8 cellular contexts compared by ENCODE assay signal in genomic region chr7:77537595-77538185, GRCh38. TPM values are rescaled to one million over a fixed set of nuclear protein-coding genes. Genes with fewer than 3 reads are reported as not detected.
DNase-seq lines count a peak whose midpoint lies in the region; ATAC-seq and TF ChIP-seq lines count a peak whose summit lies in the region.

No MANE protein-coding gene starts in this region.

- DNase-seq in activated CD4-positive, CD25-positive, alpha-beta regulatory T cell (lab: John Stamatoyannopoulos, UW): peak in 3 of 4 experiments; percentile 11 to 34 (median 30)
- peak in 1 of 2 experiments; percentile 43 for DNase-seq in HL-60 (ENCODE audit: low read depth in 1 of 2, low spot score in 1 of 2)
- peak; percentile 61 for DNase-seq in left ventricle myocardium superior
- peak; percentile 89 for DNase-seq in retina
- DNase-seq in omental fat pad (ENCODE audit: low spot score): no peak

- WGBS in adipose tissue, 3 donors: 0% methylated on average over 33 to 55 of the region's 55 CpGs

- TF ChIP-seq CTCF in HL-60 (IDR thresholded peaks at IDR 0.05; ENCODE audit: insufficient read depth, low read length) (no peak), omental fat pad (IDR thresholded peaks at IDR 0.05) (no peak)

- 0 out of 2 replicates have a peak, but pooled peaks have one; percentile 13 for TF ChIP-seq POLR2A in Raji (IDR thresholded peaks at IDR 0.05; ENCODE audit: insufficient read depth, low read depth, low read length)

- intact Hi-C loops in left ventricle myocardium superior (cut with micrococcal nuclease): no loop called here

- ATAC-seq in activated CD4-positive, CD25-positive, alpha-beta regulatory T cell treated with anti-CD3 and anti-CD28 coated beads, Interleukin-2, amount 50 U/mL, for 24 hours: no peak
- ATAC-seq in left ventricle myocardium superior: peak; percentile 13
- ATAC-seq in omental fat pad (ENCODE audit: low FRiP score): no peak

- H3K4me3 ChIP-seq in HL-60 (replicated peaks; ENCODE audit: insufficient read depth, low read length): peak overlapping the region; percentile 88

- H3K27me3 ChIP-seq in HL-60 (ENCODE audit: insufficient read depth, poor library complexity, severe bottlenecking): no peaks in the 10 kb centered on the region

- H3K27ac ChIP-seq in HL-60 (replicated peaks): peak overlapping the region; percentile 91
- peak overlapping the region; percentile 89 for H3K27ac ChIP-seq in adipose tissue (ENCODE audit: low read depth, low read length)

RNA-seq across cellular contexts. Expression of gene PTPN12, which starts 0.6 kb away (rescaled TPM):
- 10 to 100 TPM; 16.8 to 81.0 (median 60.3) TPM for polyA plus RNA-seq in adipose tissue
- 44.8 TPM for total RNA-seq in left ventricle myocardium superior
- 100 to 1,000 TPM; 109 to 219 (median 138) TPM for total RNA-seq in omental fat pad
